In the genomic region with DNA sequence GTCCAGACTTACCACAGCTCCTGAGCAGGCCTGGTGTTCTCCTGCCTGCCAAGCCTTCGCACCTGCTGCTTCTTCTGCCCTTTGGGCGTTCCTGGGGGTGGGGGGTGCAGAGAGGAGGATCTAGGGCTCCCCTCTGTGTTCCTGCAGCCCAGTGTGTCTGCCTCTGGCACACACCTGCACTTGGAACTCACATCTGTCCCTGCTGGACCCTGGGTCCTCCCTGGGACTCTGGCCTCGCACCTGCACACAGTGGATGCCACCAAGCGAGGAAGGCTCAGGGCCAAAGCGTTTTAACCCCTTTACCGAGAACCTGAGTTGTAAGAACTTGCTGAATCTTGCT, we compare ENCODE assay signal across 22 cellular contexts.
"Had no signal": no experiment of that assay in that cellular context is flagged by ENCODE, and none has a peak within 500 bp of the region (broad histone marks: within the 10 kb centered on the region; RNA-seq: fewer than 3 reads in every experiment).

No MANE protein-coding gene starts in this region.

- H3K9me3 ChIP-seq: adrenal gland, breast epithelium, esophagus muscularis mucosa, gastroesophageal sphincter, heart right ventricle, left ventricle myocardium inferior, prostate gland, tibial nerve, uterus had no signal

- H3K27me3 ChIP-seq: uterus had no signal

- H3K27ac ChIP-seq: adrenal gland, breast epithelium, esophagus muscularis mucosa, gastroesophageal sphincter, heart right ventricle, left ventricle myocardium inferior, prostate gland, skin epidermis, tibial nerve, uterus, VCaP had no signal

- DNase-seq: activated CD4-positive, CD25-positive, alpha-beta regulatory T cell treated with anti-CD3 and anti-CD28 coated beads, Interleukin-2, amount 50 U/mL, for 72 hours; activated gamma-delta T cell treated with Interleukin-2 at 50 U/mL for 16 hours; activated T-cell treated with anti-CD3 and anti-CD28 coated beads, Interleukin-2, amount 50 U/mL, for 72 hours; effector CD8-positive, alpha-beta T cell; heart right ventricle; kidney glomerular epithelial cell; left ventricle myocardium inferior; naive B cell; right cardiac atrium; stimulated activated CD4-positive, alpha-beta T cell treated with anti-CD3 and anti-CD28 coated beads, Interleukin-15, amount 100 ng/mL, for 24 hours; stimulated activated CD4-positive, alpha-beta T cell treated with anti-CD3 and anti-CD28 coated beads, Interleukin-2, amount 100 ng/mL, for 48 hours; T-helper 2 cell; uterus had no signal

- ATAC-seq: activated naive CD4-positive, alpha-beta T cell treated with anti-CD3 and anti-CD28 coated beads, Interleukin-2, amount 50 U/mL, for 72 hours; activated T-cell treated with anti-CD3 and anti-CD28 coated beads, Interleukin-2, amount 50 U/mL, for 72 hours; gastroesophageal sphincter; heart right ventricle; right cardiac atrium had no signal

- H3K4me1 ChIP-seq: adrenal gland, breast epithelium, heart right ventricle, left ventricle myocardium inferior, prostate gland, tibial nerve, uterus had no signal

- H3K36me3 ChIP-seq: adrenal gland, breast epithelium, esophagus muscularis mucosa, gastroesophageal sphincter, heart right ventricle, left ventricle myocardium inferior, prostate gland, tibial nerve, uterus had no signal

- H3K4me3 ChIP-seq: adrenal gland, breast epithelium, esophagus muscularis mucosa, gastroesophageal sphincter, heart right ventricle, left ventricle myocardium inferior, prostate gland, skin epidermis, tibial nerve, uterus had no signal
